ENCODE assay signal across 27 cellular contexts in genomic region chr7:158271646-158272045, GRCh38.
DNase-seq lines count a peak whose midpoint lies in the region; ATAC-seq and TF ChIP-seq lines count a peak whose summit lies in the region.
"Had no signal": no experiment of that assay in that cellular context is flagged by ENCODE, and none has a peak within 500 bp of the region (broad histone marks: within the 10 kb centered on the region; RNA-seq: fewer than 3 reads in every experiment).

No MANE protein-coding gene starts in this region.

- no peaks in the 10 kb centered on the region for H4K20me1 ChIP-seq in OCI-LY7 (ENCODE audit: insufficient read depth, low read length)

- CTCF ChIA-PET in WTC11 (lab: Charles Lee) (interaction anchor here (0.8 kb wide), 1 partner anchor 11 kb away, joined by 3 read pairs; no protein-coding TSS in a partner anchor), OCI-LY7 (lab: Charles Lee; ENCODE audit: unreplicated experiment) (no interaction called here)

- H3K27ac Mint-ChIP-seq in WTC11 = no peak overlapping the region
- H3K27ac Mint-ChIP-seq: CD4-positive, alpha-beta memory T cell; GM23338; HFFc6 had no signal

- H3K79me2 ChIP-seq in OCI-LY7 (ENCODE audit: insufficient read depth, low read depth, low read length) = no peaks in the 10 kb centered on the region

- no peak overlapping the region for H3K4me3 Mint-ChIP-seq in WTC11
- H3K4me3 Mint-ChIP-seq: CD4-positive, alpha-beta memory T cell; GM23338; HFFc6 had no signal

- no peak overlapping the region for H3K4me3 ChIP-seq in right cardiac atrium (ENCODE audit: low read length)
- H3K4me3 ChIP-seq in OCI-LY7 (ENCODE audit: low read depth, low read length, poor library complexity, severe bottlenecking) = no peak overlapping the region
- H3K4me3 ChIP-seq: A549, GM12878, GM23338, HAP-1, MG63, PC-9, SK-N-MC had no signal

- no peaks in the 10 kb centered on the region for H3K4me1 ChIP-seq in right cardiac atrium (ENCODE audit: control insufficient read depth, insufficient read depth, low read length)
- H3K4me1 ChIP-seq in OCI-LY7 (ENCODE audit: insufficient read depth, low read length, poor library complexity, severe bottlenecking) = no peaks in the 10 kb centered on the region
- H3K4me1 ChIP-seq: A549, HAP-1 had no signal

- BruUV-seq in OCI-LY7 (replicated peaks; lab: Mats Ljungman, UMichigan) = no TSS peak

- intact Hi-C loops in cardiac septum (cut with DNase I) = no loop called here
- intact Hi-C loops in right cardiac atrium (cut with DNase I) = no loop called here
- intact Hi-C loops in posterior vena cava (cut with DNase I) = no loop called here
- intact Hi-C loops in OCI-LY7 (cut with micrococcal nuclease; ENCODE audit: unreplicated experiment) = no loop called here

- TF ChIP-seq CTCF in WTC11 (IDR thresholded peaks at IDR 0.05) (no peak), OCI-LY7 (conservative IDR thresholded peaks at IDR 0.05; ENCODE audit: low read length) (no peak)

- peak; percentile 57 for DNase-seq in cardiac septum (ENCODE audit: low spot score)
- no peak for DNase-seq in right cardiac atrium
- peak; percentile 2 for DNase-seq in WTC11 (ENCODE audit: low spot score)
- DNase-seq in posterior vena cava (ENCODE audit: low spot score) = peak; percentile 44
- DNase-seq in NCI-H2029 treated with DMSO at 0.1 percent for 48 hours (lab: John Stamatoyannopoulos, UW) = no peak
- DNase-seq in OCI-LY7 (ENCODE audit: low spot score) = no peak
- no peak for DNase-seq in LoVo (ENCODE audit: low spot score)
- DNase-seq: C1 segment of cervical spinal cord; CD4-positive, alpha-beta memory T cell; COR-L47; EL; GDM1; HFFc6; KBM-7; MG63; NCI-H2029; NCI-H446 treated with DMSO at 0.1 percent for 48 hours; NCI-H526; NCI-H82; NK-92 treated with Interleukin-12 subunit alpha and Interleukin-12 subunit beta, amount 100 ng/mL, for 24 hours; PC-9; SHP77 treated with DMSO at 0.1 percent for 48 hours had no signal

- H2AFZ ChIP-seq in OCI-LY7 (ENCODE audit: low read length) = no peak overlapping the region
- H2AFZ ChIP-seq: GM23338, PC-9 had no signal

- peaks cover 17% of the 10 kb centered on the region for H3K36me3 Mint-ChIP-seq in WTC11
- H3K36me3 Mint-ChIP-seq: CD4-positive, alpha-beta memory T cell had no signal

- ATAC-seq in right cardiac atrium (no peak), WTC11 (no peak)
- ATAC-seq: A549, GM12878, GM23338 had no signal

- H3K9me3 ChIP-seq in right cardiac atrium (ENCODE audit: control insufficient read depth, low read length) (no peaks in the 10 kb centered on the region), OCI-LY7 (ENCODE audit: low read length) (no peaks in the 10 kb centered on the region)
- H3K9me3 ChIP-seq: A549, HAP-1, MG63 had no signal

- H3K27me3 ChIP-seq in right cardiac atrium (ENCODE audit: control insufficient read depth, insufficient read depth) = no peaks in the 10 kb centered on the region

- 87% methylated on average over 11 of the region's 11 CpGs for WGBS in right cardiac atrium

- no peaks in the 10 kb centered on the region for H3K9me2 ChIP-seq in OCI-LY7 (ENCODE audit: insufficient read depth, low read length)

- no peaks in the 10 kb centered on the region for H3K36me3 ChIP-seq in OCI-LY7 (ENCODE audit: insufficient read depth, low read length)
- H3K36me3 ChIP-seq: HAP-1, MG63 had no signal

- no peaks in the 10 kb centered on the region for H3K27me3 Mint-ChIP-seq in WTC11 (ENCODE audit: low read depth)

- H3K4me1 Mint-ChIP-seq in WTC11 = peaks cover 7% of the 10 kb centered on the region; the same call in 1 of the 2 replicates
- H3K4me1 Mint-ChIP-seq: CD4-positive, alpha-beta memory T cell; GM23338 had no signal

- POLR2A ChIA-PET in WTC11 (lab: Charles Lee) = no interaction called here
- POLR2A ChIA-PET in OCI-LY7 (lab: Charles Lee) = no interaction called here

- H3K27ac ChIP-seq in right cardiac atrium (ENCODE audit: low read length) = no peak overlapping the region
- H3K27ac ChIP-seq in OCI-LY7 (ENCODE audit: low read depth, low read length, poor library complexity, severe bottlenecking) = no peak overlapping the region
- H3K27ac ChIP-seq: A549, PC-9, SK-N-MC had no signal

- H3K9me3 Mint-ChIP-seq in WTC11 = peaks cover 7% of the 10 kb centered on the region
- H3K9me3 Mint-ChIP-seq: CD4-positive, alpha-beta memory T cell had no signal

- no peak overlapping the region for H3K4me2 ChIP-seq in OCI-LY7 (ENCODE audit: low read length)
- H3K4me2 ChIP-seq: A549, GM23338, PC-9 had no signal

TF ChIP-seq in WTC11, 78 proteins besides CTCF, POLR2A, EP300 and RAD21:
- TF ChIP-seq E2F1 (CRISPR knock-in tag; IDR thresholded peaks at IDR 0.05) = no peak
- TF ChIP-seq GRHL2 (CRISPR knock-in tag; IDR thresholded peaks at IDR 0.05; ENCODE audit: insufficient replicate concordance, severe bottlenecking) = no peak
- no peak for TF ChIP-seq NFYB (CRISPR knock-in tag; conservative IDR thresholded peaks at IDR 0.05; ENCODE audit: low read depth)
- TF ChIP-seq JAZF1 (CRISPR knock-in tag; IDR thresholded peaks at IDR 0.05) = no peak
- no peak for TF ChIP-seq ZNF423 (CRISPR knock-in tag; IDR thresholded peaks at IDR 0.05)
- no peak for TF ChIP-seq PREB (CRISPR knock-in tag; IDR thresholded peaks at IDR 0.05; ENCODE audit: borderline replicate concordance)

Comparison
In these comparisons a context has a peak if more than half of its experiments do, and no peak if none do; other contexts are left out.
1. DNase-seq: peak in cardiac septum (single experiment), WTC11 (single experiment) and posterior vena cava (single experiment); none in right cardiac atrium (0 of 3), NCI-H2029 treated with DMSO at 0.1 percent for 48 hours (single experiment), OCI-LY7 (single experiment) and LoVo (single experiment).